Comparison of ENCODE assay signal across 30 cellular contexts in genomic region chr17:31439716-31440115, GRCh38.
"Had no signal": no experiment of that assay in that cellular context is flagged by ENCODE, and none has a peak within 500 bp of the region (broad histone marks: within the 10 kb centered on the region; RNA-seq: fewer than 3 reads in every experiment).

No MANE protein-coding gene starts in this region.

- H3K27me3 Mint-ChIP-seq: activated CD4-positive, alpha-beta T cell treated with anti-CD3 and anti-CD28 coated beads, Interleukin-2, amount 10 ng/mL, durations not matched to agents 7 days and 5 days; activated T-cell treated with anti-CD3 and anti-CD28 coated beads, Interleukin-2, amount 50 U/mL, for 24 hours had no signal

- H3K27ac ChIP-seq: ascending aorta, breast epithelium, cardiac muscle cell, coronary artery had no signal

- H3K36me3 ChIP-seq: ascending aorta, breast epithelium, cardiac muscle cell had no signal

- H3K36me3 Mint-ChIP-seq: activated naive CD4-positive, alpha-beta T cell treated with anti-CD3 and anti-CD28 coated beads, Interleukin-2, amount 50 U/mL, for 72 hours; activated naive CD8-positive, alpha-beta T cell treated with anti-CD3 and anti-CD28 coated beads, Interleukin-2, amount 10 ng/mL, durations not matched to agents 7 days and 5 days; WTC11 had no signal

- H3K4me3 Mint-ChIP-seq: activated CD4-positive, alpha-beta memory T cell treated with anti-CD3 and anti-CD28 coated beads, Interleukin-2, amount 10 ng/mL, durations not matched to agents 7 days and 5 days; activated CD4-positive, alpha-beta T cell treated with anti-CD3 and anti-CD28 coated beads, Interleukin-2, amount 10 ng/mL, durations not matched to agents 7 days and 5 days; activated naive CD8-positive, alpha-beta T cell treated with anti-CD3 and anti-CD28 coated beads, Interleukin-2, amount 10 ng/mL, durations not matched to agents 7 days and 5 days; activated T-cell treated with anti-CD3 and anti-CD28 coated beads, Interleukin-2, amount 50 U/mL, for 24 hours; activated T-cell treated with anti-CD3 and anti-CD28 coated beads, Interleukin-2, amount 50 U/mL, for 72 hours; brain; dendritic cell treated with granulocyte-macrophage colony-stimulating factor and Interleukin-4, amounts not matched to agents 40 ng/mL and 50 ng/mL, for 4 days; endodermal cell; WTC11 had no signal

- H3K4me1 ChIP-seq: ascending aorta, breast epithelium had no signal

- DNase-seq: activated CD4-positive, alpha-beta memory T cell treated with anti-CD3 and anti-CD28 coated beads, Interleukin-2, amount 10 ng/mL, durations not matched to agents 7 days and 5 days; activated CD4-positive, alpha-beta T cell treated with anti-CD3 and anti-CD28 coated beads for 1 hour; activated CD4-positive, alpha-beta T cell treated with anti-CD3 and anti-CD28 coated beads for 4 hours; activated CD4-positive, alpha-beta T cell treated with anti-CD3 and anti-CD28 coated beads, Interleukin-2, amount 10 ng/mL, durations not matched to agents 7 days and 5 days; activated CD4-positive, alpha-beta T cell treated with anti-CD3 and anti-CD28 coated beads, Interleukin-2, amount 50 U/mL, for 4 hours; activated CD8-positive, alpha-beta memory T cell treated with anti-CD3 and anti-CD28 coated beads, Interleukin-2, amount 50 U/mL, for 48 hours; activated gamma-delta T cell; activated naive CD4-positive, alpha-beta T cell treated with Interleukin-2 at 50 U/mL for 16 hours; activated naive CD8-positive, alpha-beta T cell treated with anti-CD3 and anti-CD28 coated beads, Interleukin-2, amount 10 ng/mL, durations not matched to agents 7 days and 5 days; activated T-cell treated with anti-CD3 and anti-CD28 coated beads for 4 hours; activated T-cell treated with anti-CD3 and anti-CD28 coated beads, Interleukin-2, amount 50 U/mL, for 24 hours; activated T-cell treated with anti-CD3 and anti-CD28 coated beads, Interleukin-2, amount 50 U/mL, for 72 hours; central memory CD4-positive, alpha-beta T cell; dorsolateral prefrontal cortex; effector memory CD4-positive, alpha-beta T cell; endodermal cell; foreskin fibroblast; head of caudate nucleus; T-helper 1 cell; T-helper 2 cell had no signal

- H3K4me1 Mint-ChIP-seq: activated CD4-positive, alpha-beta memory T cell treated with anti-CD3 and anti-CD28 coated beads, Interleukin-2, amount 10 ng/mL, durations not matched to agents 7 days and 5 days; activated CD4-positive, alpha-beta T cell treated with anti-CD3 and anti-CD28 coated beads, Interleukin-2, amount 10 ng/mL, durations not matched to agents 7 days and 5 days; endodermal cell had no signal

- H3K4me3 ChIP-seq: ascending aorta, breast epithelium, cardiac muscle cell, coronary artery, dorsolateral prefrontal cortex had no signal

- ATAC-seq: activated naive CD4-positive, alpha-beta T cell treated with anti-CD3 and anti-CD28 coated beads, Interleukin-2, amount 50 U/mL, for 72 hours; activated T-cell treated with anti-CD3 and anti-CD28 coated beads, Interleukin-2, amount 50 U/mL, for 72 hours; esophagus mucosa; WTC11 had no signal

- FAIRE-seq: frontal cortex had no signal

- H3K27me3 ChIP-seq: ascending aorta, breast epithelium, cardiac muscle cell, dorsolateral prefrontal cortex had no signal

- H3K27ac Mint-ChIP-seq: activated CD4-positive, alpha-beta memory T cell treated with anti-CD3 and anti-CD28 coated beads, Interleukin-2, amount 10 ng/mL, durations not matched to agents 7 days and 5 days; activated CD4-positive, alpha-beta T cell treated with anti-CD3 and anti-CD28 coated beads, Interleukin-2, amount 10 ng/mL, durations not matched to agents 7 days and 5 days; activated naive CD4-positive, alpha-beta T cell treated with anti-CD3 and anti-CD28 coated beads, Interleukin-2, amount 50 U/mL, for 72 hours; activated naive CD8-positive, alpha-beta T cell treated with anti-CD3 and anti-CD28 coated beads, Interleukin-2, amount 10 ng/mL, durations not matched to agents 7 days and 5 days; activated T-cell treated with anti-CD3 and anti-CD28 coated beads, Interleukin-2, amount 50 U/mL, for 24 hours; activated T-cell treated with anti-CD3 and anti-CD28 coated beads, Interleukin-2, amount 50 U/mL, for 72 hours; dendritic cell treated with granulocyte-macrophage colony-stimulating factor and Interleukin-4, amounts not matched to agents 40 ng/mL and 50 ng/mL, for 4 days; endodermal cell; WTC11 had no signal

- H3K9me3 Mint-ChIP-seq: activated CD4-positive, alpha-beta memory T cell treated with anti-CD3 and anti-CD28 coated beads, Interleukin-2, amount 10 ng/mL, durations not matched to agents 7 days and 5 days; activated CD4-positive, alpha-beta T cell treated with anti-CD3 and anti-CD28 coated beads, Interleukin-2, amount 10 ng/mL, durations not matched to agents 7 days and 5 days; activated naive CD4-positive, alpha-beta T cell treated with anti-CD3 and anti-CD28 coated beads, Interleukin-2, amount 50 U/mL, for 72 hours; activated naive CD8-positive, alpha-beta T cell treated with anti-CD3 and anti-CD28 coated beads, Interleukin-2, amount 10 ng/mL, durations not matched to agents 7 days and 5 days; activated T-cell treated with anti-CD3 and anti-CD28 coated beads, Interleukin-2, amount 50 U/mL, for 24 hours; activated T-cell treated with anti-CD3 and anti-CD28 coated beads, Interleukin-2, amount 50 U/mL, for 72 hours; brain; dendritic cell treated with granulocyte-macrophage colony-stimulating factor and Interleukin-4, amounts not matched to agents 40 ng/mL and 50 ng/mL, for 4 days; endodermal cell; WTC11 had no signal

- H3K9me3 ChIP-seq: ascending aorta, breast epithelium had no signal
